In the genomic region with DNA sequence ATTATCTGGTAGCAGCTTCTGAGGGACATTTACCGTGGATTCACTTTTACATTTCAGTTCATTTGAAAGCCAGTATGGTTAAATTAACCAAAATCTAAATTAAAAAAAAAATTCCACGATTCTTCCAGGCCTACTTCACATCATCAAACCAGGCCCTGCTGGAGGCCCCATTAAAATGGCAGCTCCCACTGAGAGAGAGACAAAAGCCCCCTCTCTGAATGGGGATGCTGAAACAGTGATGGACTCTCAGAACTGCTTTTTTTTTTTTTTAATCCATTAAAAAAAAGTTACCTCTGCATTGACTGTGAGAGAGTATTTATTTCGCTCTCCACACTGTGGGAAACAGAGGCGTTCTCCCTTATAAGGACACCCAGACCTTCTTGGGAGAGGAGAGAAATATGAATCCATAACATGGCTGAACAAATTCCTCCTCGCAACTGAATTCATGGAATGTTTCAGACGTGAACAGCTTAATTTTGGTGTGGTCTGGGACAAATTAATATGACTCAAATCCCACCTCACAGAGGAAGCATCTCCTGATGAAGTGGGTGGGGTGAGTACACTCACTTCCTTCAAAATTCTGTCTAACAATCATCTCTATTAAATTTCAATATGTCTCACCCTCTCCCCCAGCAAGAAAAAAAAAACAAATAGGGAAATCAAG, we compare ENCODE assay signal across 11 cellular contexts.
DNase-seq lines count a peak whose midpoint lies in the region; ATAC-seq and TF ChIP-seq lines count a peak whose summit lies in the region.
"Had no signal": no experiment of that assay in that cellular context is flagged by ENCODE, and none has a peak within 500 bp of the region (broad histone marks: within the 10 kb centered on the region; RNA-seq: fewer than 3 reads in every experiment).

No MANE protein-coding gene starts in this region.

- no CpG with 5 or more reads among the region's 6 CpGs for WGBS in neuronal stem cell (ENCODE audit: extremely low coverage in 2 of 2, insufficient read length in 2 of 2, insufficient replicate concordance in 1 of 2), 2 donors

- H2BK15ac ChIP-seq in neuronal stem cell (ENCODE audit: low read length) = no peak overlapping the region

- H3K23ac ChIP-seq in neuronal stem cell (ENCODE audit: low read depth, low read length, poor library complexity) = no peak overlapping the region

- DNase-seq in GM04504 (ENCODE audit: low read depth) (peak; percentile 44), RWPE2 (ENCODE audit: low spot score) (no peak), fibroblast of gingiva (ENCODE audit: low read depth) (peak; percentile 46), neuronal stem cell (ENCODE audit: low spot score) (peak; percentile 49), foreskin melanocyte (no peak), AML-193 (lab: John Stamatoyannopoulos, UW) (no peak)
- no peak for DNase-seq in effector CD8-positive, alpha-beta T cell (lab: John Stamatoyannopoulos, UW)
- DNase-seq: activated CD4-positive, alpha-beta T cell treated with anti-CD3 and anti-CD28 coated beads for 36 hours; left ventricle myocardium inferior; NCI-H748 treated with DMSO at 0.1 percent for 48 hours had no signal

- H3K36me3 ChIP-seq in RWPE2 (ENCODE audit: low read depth) = no peaks in the 10 kb centered on the region
- H3K36me3 ChIP-seq in neuronal stem cell (replicated peaks in 1 of 2; ENCODE audit: control insufficient read depth in 2 of 2, insufficient read depth in 2 of 2, low read length in 2 of 2) = no peaks in the 10 kb centered on the region
- H3K36me3 ChIP-seq: left ventricle myocardium inferior had no signal

- H4K91ac ChIP-seq in neuronal stem cell (ENCODE audit: low read depth, low read length, poor library complexity) = no peak overlapping the region

- no peak overlapping the region for H3K14ac ChIP-seq in neuronal stem cell (ENCODE audit: low read length)

- H3K4me3 ChIP-seq in RWPE2 (ENCODE audit: severe bottlenecking) = no peak overlapping the region
- H3K4me3 ChIP-seq in neuronal stem cell (ENCODE audit: low read length in 2 of 2) = peak overlapping the region in 1 of 2 donors; percentile 54

- no peak overlapping the region for H3K9ac ChIP-seq in neuronal stem cell (ENCODE audit: low read depth, low read length, poor library complexity)

- H4K8ac ChIP-seq in neuronal stem cell (ENCODE audit: low read depth, low read length) = no peak overlapping the region

- H3K4me2 ChIP-seq in neuronal stem cell (ENCODE audit: insufficient read depth, low read length, poor library complexity, severe bottlenecking) = no peak overlapping the region

- H2AK5ac ChIP-seq in neuronal stem cell (ENCODE audit: low read depth, low read length) = no peak overlapping the region

- H3K79me1 ChIP-seq in neuronal stem cell (ENCODE audit: low read depth, low read length) = no peaks in the 10 kb centered on the region

- H2BK120ac ChIP-seq in neuronal stem cell (ENCODE audit: low read depth, low read length) = peak overlapping the region; percentile 38

- no peak overlapping the region for H2BK5ac ChIP-seq in neuronal stem cell (ENCODE audit: low read length)

- TF ChIP-seq CTCF in RWPE2 (IDR thresholded peaks at IDR 0.05; ENCODE audit: poor library complexity, severe bottlenecking) = no peak

- H3K4me1 ChIP-seq in RWPE2 (ENCODE audit: insufficient read depth, poor library complexity, severe bottlenecking) (peaks cover 14% of the 10 kb centered on the region), neuronal stem cell (ENCODE audit: control insufficient read depth in 2 of 2, insufficient read depth in 1 of 2, low read depth in 1 of 2, low read length in 2 of 2) (peaks cover 16 to 20% of the 10 kb centered on the region in 2 donors)

- no peak overlapping the region for H2BK12ac ChIP-seq in neuronal stem cell (ENCODE audit: low read length)

- no peak overlapping the region for H3K18ac ChIP-seq in neuronal stem cell (ENCODE audit: low read length)

- peak overlapping the region; percentile 86 for H3K27ac ChIP-seq in RWPE2 (ENCODE audit: poor library complexity, severe bottlenecking)
- peak overlapping the region; percentile 93 for H3K27ac ChIP-seq in neuronal stem cell (replicated peaks; ENCODE audit: low read length)
- H3K27ac ChIP-seq: left ventricle myocardium inferior had no signal

- H3K27me3 ChIP-seq in RWPE2 (ENCODE audit: insufficient read depth, poor library complexity, severe bottlenecking) (no peaks in the 10 kb centered on the region), neuronal stem cell (ENCODE audit: control insufficient read depth in 3 of 3, insufficient read depth in 3 of 3, low read depth in 1 of 3, low read length in 3 of 3) (no peaks in the 10 kb centered on the region)

- H3K9me3 ChIP-seq in RWPE2 (ENCODE audit: severe bottlenecking) (no peaks in the 10 kb centered on the region), neuronal stem cell (replicated peaks in 1 of 2; ENCODE audit: control insufficient read depth in 2 of 2, insufficient read depth in 1 of 2, low read depth in 1 of 2, low read length in 2 of 2) (no peaks in the 10 kb centered on the region)
- H3K9me3 ChIP-seq: left ventricle myocardium inferior had no signal

- ATAC-seq in RWPE2 (ENCODE audit: low read depth) (peak; percentile 47; the same call in 2 of the 3 replicates), HG03097 (IDR thresholded peaks at IDR 0.05; ENCODE audit: low FRiP score, unreplicated experiment) (no peak)
- ATAC-seq: activated CD4-positive, alpha-beta T cell treated with anti-CD3 and anti-CD28 coated beads for 36 hours had no signal

- no peak overlapping the region for H3K4ac ChIP-seq in neuronal stem cell (ENCODE audit: low read length)

- H2AFZ ChIP-seq in neuronal stem cell (ENCODE audit: low read length) = peak overlapping the region; percentile 97

Comparison
In these comparisons a context has a peak if more than half of its experiments do, and no peak if none do; other contexts are left out.
1. DNase-seq: peak in GM04504 (single experiment), fibroblast of gingiva (single experiment) and neuronal stem cell (single experiment); none in RWPE2 (single experiment), foreskin melanocyte (single experiment), effector CD8-positive, alpha-beta T cell (single experiment) and AML-193 (0 of 2).